ENCODE assay signal across 8 cellular contexts in genomic region chrX:47650164-47651042, GRCh38. TPM values are rescaled to one million over a fixed set of nuclear protein-coding genes. Genes with fewer than 3 reads are reported as not detected.
DNase-seq lines count a peak whose midpoint lies in the region; ATAC-seq and TF ChIP-seq lines count a peak whose summit lies in the region.

ELK1 (minus strand) TSS chrX:47650563; CDS start chrX:47641441, 9,122 bp downstream.

- TF ChIP-seq CTCF in activated CD8-positive, alpha-beta T cell treated with anti-CD3 and anti-CD28 coated beads for 36 hours (IDR thresholded peaks at IDR 0.05) = no peak
- no peak for TF ChIP-seq CTCF in lower leg skin (IDR thresholded peaks at IDR 0.05)

- H3K4me1 Mint-ChIP-seq in activated CD8-positive, alpha-beta T cell treated with anti-CD3 and anti-CD28 coated beads for 36 hours (ENCODE audit: low read depth) = peaks cover 42% of the 10 kb centered on the region

- H3K36me3 Mint-ChIP-seq in activated CD8-positive, alpha-beta T cell treated with anti-CD3 and anti-CD28 coated beads for 36 hours (ENCODE audit: low read depth) = peaks cover 56% of the 10 kb centered on the region

- H3K9ac ChIP-seq in duodenal mucosa (ENCODE audit: low read depth in 1 of 2, low read length in 2 of 2) = peak within 1 kb of the TSS; percentile 84

- no peak for TF ChIP-seq POLR2A in lower leg skin (IDR thresholded peaks at IDR 0.05)

- no peaks in the 10 kb centered on the region for H3K9me3 ChIP-seq in duodenal mucosa (ENCODE audit: control insufficient read depth in 1 of 2, low read length in 2 of 2)

- no peaks in the 10 kb centered on the region for H3K27me3 ChIP-seq in duodenal mucosa (ENCODE audit: control insufficient read depth in 1 of 2, insufficient read depth in 2 of 2, low read length in 2 of 2)

- 0 to 35% methylated on average over 30 to 56 of the region's 65 CpGs for WGBS in lower leg skin, 2 donors

- CTCF ChIA-PET in activated CD8-positive, alpha-beta T cell treated with anti-CD3 and anti-CD28 coated beads for 36 hours (lab: Charles Lee) = interaction anchor here (1.6 kb wide), 1 partner anchor 9 kb away, joined by 4 read pairs; no protein-coding TSS in a partner anchor

- POLR2A ChIA-PET in activated CD8-positive, alpha-beta T cell treated with anti-CD3 and anti-CD28 coated beads for 36 hours (lab: Charles Lee) = interaction anchor here (1.1 kb wide), 1 partner anchor 13 kb away, joined by 3 read pairs; no protein-coding TSS in a partner anchor

- H3K4me3 ChIP-seq in duodenal mucosa (ENCODE audit: low read depth in 1 of 2, low read length in 2 of 2) = peak within 1 kb of the TSS; percentile 83
- peak within 1 kb of the TSS; percentile 60 for H3K4me3 ChIP-seq in lower leg skin (ENCODE audit: low read depth, poor library complexity, severe bottlenecking)

- H3K27ac Mint-ChIP-seq in activated CD8-positive, alpha-beta T cell treated with anti-CD3 and anti-CD28 coated beads for 36 hours = peak within 1 kb of the TSS; percentile 88

- ATAC-seq in GM19438 (IDR thresholded peaks at IDR 0.05; ENCODE audit: low read depth, unreplicated experiment) (peak; percentile 87), HG03575 (IDR thresholded peaks at IDR 0.05; ENCODE audit: extremely low read depth, insufficient number of reproducible peaks, low FRiP score, unreplicated experiment) (peak; percentile 59)
- peak; percentile 94 for ATAC-seq in activated CD8-positive, alpha-beta T cell treated with anti-CD3 and anti-CD28 coated beads for 36 hours

- DNase-seq in CD1c-positive myeloid dendritic cell (ENCODE audit: extremely low spot score) = peak; percentile 94
- peak; percentile 93 for DNase-seq in NCI-H82 treated with DMSO at 0.1 percent for 48 hours (lab: John Stamatoyannopoulos, UW; ENCODE audit: unreplicated experiment)
- peak; percentile 96 for DNase-seq in activated CD8-positive, alpha-beta T cell treated with anti-CD3 and anti-CD28 coated beads for 36 hours
- peak; percentile 93 to 98 for DNase-seq in lower leg skin (ENCODE audit: low spot score in 2 of 2)
- DNase-seq in stimulated activated CD4-positive, alpha-beta T cell treated with anti-CD3 and anti-CD28 coated beads, Interleukin-4, amount 100 ng/mL, for 48 hours (ENCODE audit: low read depth in 2 of 2) = peak; percentile 69 to 83

- peak within 1 kb of the TSS; percentile 75 for H3K27ac ChIP-seq in duodenal mucosa (ENCODE audit: low read depth, low read length)

- H3K27me3 Mint-ChIP-seq in activated CD8-positive, alpha-beta T cell treated with anti-CD3 and anti-CD28 coated beads for 36 hours = no peaks in the 10 kb centered on the region

- no peaks in the 10 kb centered on the region for H3K9me3 Mint-ChIP-seq in activated CD8-positive, alpha-beta T cell treated with anti-CD3 and anti-CD28 coated beads for 36 hours

- peak within 1 kb of the TSS; percentile 92 for H3K4me3 Mint-ChIP-seq in activated CD8-positive, alpha-beta T cell treated with anti-CD3 and anti-CD28 coated beads for 36 hours

- H3K4me1 ChIP-seq in duodenal mucosa (ENCODE audit: control insufficient read depth in 1 of 2, insufficient read depth in 2 of 2, low read length in 2 of 2) = peaks cover 19 to 21% of the 10 kb centered on the region in 2 donors

- H3K36me3 ChIP-seq in duodenal mucosa (ENCODE audit: control insufficient read depth in 1 of 2, insufficient read depth in 2 of 2, low read length in 2 of 2) = peaks cover 0 to 13% of the 10 kb centered on the region in 2 donors

- intact Hi-C loops in activated CD8-positive, alpha-beta T cell treated with anti-CD3 and anti-CD28 coated beads for 36 hours (cut with micrococcal nuclease) = no loop called here
- intact Hi-C loops in lower leg skin (cut with DNase I; ENCODE audit: low total_unique reads) = no loop called here

RNA-seq across cellular contexts. Expression of gene ELK1, which starts in this region (rescaled TPM):
- total RNA-seq in activated CD8-positive, alpha-beta T cell treated with anti-CD3 and anti-CD28 coated beads for 36 hours = 10 to 100 TPM; 67.6 to 73.2 TPM
- 10 to 100 TPM; 19.7 to 28.4 (median 25.5) TPM for total RNA-seq in lower leg skin

Comparison
In these comparisons a context has a peak if more than half of its experiments do, and no peak if none do; other contexts are left out.
1. Peak in every context shown above with its lines: DNase-seq, ATAC-seq, H3K4me3 ChIP-seq and H3K27ac ChIP-seq.